Comparison of ENCODE assay signal across 18 cellular contexts in the genomic region with DNA sequence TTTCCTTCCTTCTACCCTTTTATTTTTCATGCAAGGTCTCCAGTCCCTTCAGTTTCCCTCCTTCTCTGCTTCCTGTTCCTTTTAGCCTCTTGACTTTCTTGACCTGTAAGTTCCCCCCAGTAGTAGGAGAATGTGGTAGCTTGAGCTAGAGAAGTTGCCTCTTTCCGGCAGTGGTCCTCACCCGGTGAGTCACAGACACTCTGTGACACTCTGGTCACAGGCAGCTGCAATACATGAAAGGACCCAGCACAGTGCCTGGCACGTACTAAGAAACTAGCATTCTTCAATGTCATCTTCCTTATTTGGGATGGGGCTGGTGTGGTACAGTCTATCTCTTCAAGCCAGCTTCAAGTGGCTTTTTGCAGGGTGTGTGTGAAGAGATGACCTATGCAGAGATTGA. TPM values are rescaled to one million over a fixed set of nuclear protein-coding genes. Genes with fewer than 3 reads are reported as not detected.
A peak's percentile ranks its signal among the peaks of the same experiment; 100 is the strongest.
DNase-seq lines count a peak whose midpoint lies in the region; ATAC-seq and TF ChIP-seq lines count a peak whose summit lies in the region.
"Had no signal": no experiment of that assay in that cellular context is flagged by ENCODE, and none has a peak within 500 bp of the region (broad histone marks: within the 10 kb centered on the region; RNA-seq: fewer than 3 reads in every experiment).

No MANE protein-coding gene starts in this region.

- intact Hi-C loops in transverse colon (cut with DNase I; ENCODE audit: low total_unique reads): no loop called here

- peak overlapping the region; percentile 19 for H3K27ac Mint-ChIP-seq in activated naive CD4-positive, alpha-beta T cell treated with anti-CD3 and anti-CD28 coated beads, Interleukin-2, amount 10 ng/mL, durations not matched to agents 7 days and 5 days
- H3K27ac Mint-ChIP-seq in activated naive CD8-positive, alpha-beta T cell treated with anti-CD3 and anti-CD28 coated beads, Interleukin-2, amount 10 ng/mL, durations not matched to agents 7 days and 5 days: peak overlapping the region; percentile 90
- H3K27ac Mint-ChIP-seq: T-helper 1 cell treated with Interleukin-12 subunit alpha and Interleukin-12 subunit beta and Interleukin-4 antibody, amounts not matched to agents 30 μg/mL and 1 μg/mL, for 36 hours had no signal

- ATAC-seq in activated naive CD8-positive, alpha-beta T cell treated with anti-CD3 and anti-CD28 coated beads, Interleukin-2, amount 10 ng/mL, durations not matched to agents 7 days and 5 days (ENCODE audit: low read depth): peak; percentile 69
- ATAC-seq in GM21825 (IDR thresholded peaks at IDR 0.05; ENCODE audit: unreplicated experiment) (no peak), GM21717 (IDR thresholded peaks at IDR 0.05; ENCODE audit: unreplicated experiment) (no peak)

- H3K27me3 Mint-ChIP-seq in activated naive CD4-positive, alpha-beta T cell treated with anti-CD3 and anti-CD28 coated beads, Interleukin-2, amount 10 ng/mL, durations not matched to agents 7 days and 5 days: peaks cover 6% of the 10 kb centered on the region
- H3K27me3 Mint-ChIP-seq in activated naive CD8-positive, alpha-beta T cell treated with anti-CD3 and anti-CD28 coated beads, Interleukin-2, amount 10 ng/mL, durations not matched to agents 7 days and 5 days: peaks cover 2% of the 10 kb centered on the region

- no peak for TF ChIP-seq POLR2A in transverse colon (IDR thresholded peaks at IDR 0.05)

- no peak overlapping the region for H3K4me3 Mint-ChIP-seq in activated naive CD4-positive, alpha-beta T cell treated with anti-CD3 and anti-CD28 coated beads, Interleukin-2, amount 10 ng/mL, durations not matched to agents 7 days and 5 days
- H3K4me3 Mint-ChIP-seq in activated naive CD8-positive, alpha-beta T cell treated with anti-CD3 and anti-CD28 coated beads, Interleukin-2, amount 10 ng/mL, durations not matched to agents 7 days and 5 days: peak overlapping the region; percentile 47
- H3K4me3 Mint-ChIP-seq: T-helper 1 cell treated with Interleukin-12 subunit alpha and Interleukin-12 subunit beta and Interleukin-4 antibody, amounts not matched to agents 30 μg/mL and 1 μg/mL, for 36 hours had no signal

- TF ChIP-seq EP300 in transverse colon (IDR thresholded peaks at IDR 0.05; ENCODE audit: low read depth): no peak

- no peaks in the 10 kb centered on the region for H3K9me3 ChIP-seq in transverse colon

- in situ Hi-C loops in transverse colon (cut with MboI; ENCODE audit: low pct_ligation_motif_present in 1 of 4, low pct_unique_long_range_greater_than_20kb in 1 of 4, low sequenced_read_pairs in 3 of 4): no loop called here

- 87 to 97% methylated on average over 3 of the region's 3 CpGs for WGBS in transverse colon (ENCODE audit: low coverage in 1 of 2), 2 donors

- H3K36me3 ChIP-seq in transverse colon: peaks cover 0 to 30% (median 4%) of the 10 kb centered on the region in 4 donors

- H3K9me3 Mint-ChIP-seq in activated naive CD4-positive, alpha-beta T cell treated with anti-CD3 and anti-CD28 coated beads, Interleukin-2, amount 10 ng/mL, durations not matched to agents 7 days and 5 days: no peaks in the 10 kb centered on the region
- no peaks in the 10 kb centered on the region for H3K9me3 Mint-ChIP-seq in activated naive CD8-positive, alpha-beta T cell treated with anti-CD3 and anti-CD28 coated beads, Interleukin-2, amount 10 ng/mL, durations not matched to agents 7 days and 5 days
- H3K9me3 Mint-ChIP-seq: T-helper 1 cell treated with Interleukin-12 subunit alpha and Interleukin-12 subunit beta and Interleukin-4 antibody, amounts not matched to agents 30 μg/mL and 1 μg/mL, for 36 hours had no signal

- peaks cover 6 to 41% (median 23%) of the 10 kb centered on the region in 4 donors for H3K4me1 ChIP-seq in transverse colon

- POLR2A ChIA-PET in activated naive CD8-positive, alpha-beta T cell treated with anti-CD3 and anti-CD28 coated beads, Interleukin-2, amount 10 ng/mL, durations not matched to agents 7 days and 5 days (lab: Charles Lee): interaction anchor here (0.7 to 2.2 kb wide), 3 partner anchors 16 to 253 kb away, joined by 3 to 16 read pairs (median 4); partner anchors contain the start of genes CD55 and PFKFB2

- H3K27ac ChIP-seq in layer of hippocampus (ENCODE audit: low read depth, low read length): peak overlapping the region; percentile 25
- peak overlapping the region in 3 of 4 donors; percentile 84 to 86 (median 84) for H3K27ac ChIP-seq in transverse colon
- H3K27ac ChIP-seq: RWPE1 had no signal

- H3K27me3 ChIP-seq in layer of hippocampus (ENCODE audit: control insufficient read depth, insufficient read depth, low read length) (no peaks in the 10 kb centered on the region), transverse colon (no peaks in the 10 kb centered on the region)

- no peak for TF ChIP-seq CTCF in transverse colon (IDR thresholded peaks at IDR 0.05)

- DNase-seq in activated naive CD4-positive, alpha-beta T cell treated with anti-CD3 and anti-CD28 coated beads, Interleukin-2, amount 10 ng/mL, durations not matched to agents 7 days and 5 days: no peak
- DNase-seq in activated naive CD4-positive, alpha-beta T cell treated with anti-CD3 and anti-CD28 coated beads, Interleukin-2, amount 50 U/mL, for 16 hours: no peak
- DNase-seq in activated naive CD8-positive, alpha-beta T cell treated with anti-CD3 and anti-CD28 coated beads, Interleukin-2, amount 10 ng/mL, durations not matched to agents 7 days and 5 days: no peak
- DNase-seq in transverse colon (no peak), NCI-H2196 (lab: John Stamatoyannopoulos, UW; ENCODE audit: unreplicated experiment) (no peak)
- DNase-seq: activated CD8-positive, alpha-beta memory T cell treated with anti-CD3 and anti-CD28 coated beads, Interleukin-2, amount 50 U/mL, for 48 hours; cerebellar nuclear complex; foreskin melanocyte; KBM-7; mammary epithelial cell; NCI-H1092 treated with DMSO at 0.1 percent for 48 hours had no signal

- H3K36me3 Mint-ChIP-seq in activated naive CD4-positive, alpha-beta T cell treated with anti-CD3 and anti-CD28 coated beads, Interleukin-2, amount 10 ng/mL, durations not matched to agents 7 days and 5 days: peaks cover 8% of the 10 kb centered on the region
- peaks cover 13% of the 10 kb centered on the region for H3K36me3 Mint-ChIP-seq in activated naive CD8-positive, alpha-beta T cell treated with anti-CD3 and anti-CD28 coated beads, Interleukin-2, amount 10 ng/mL, durations not matched to agents 7 days and 5 days

- CTCF ChIA-PET in activated naive CD4-positive, alpha-beta T cell treated with anti-CD3 and anti-CD28 coated beads, Interleukin-2, amount 10 ng/mL, durations not matched to agents 7 days and 5 days (lab: Charles Lee): interaction anchor here (1.5 to 4.5 kb wide), 2 partner anchors 15 to 19 kb away, joined by 7 to 17 read pairs; partner anchors contain the start of gene YOD1

- peaks cover 46% of the 10 kb centered on the region for H3K4me1 Mint-ChIP-seq in activated naive CD4-positive, alpha-beta T cell treated with anti-CD3 and anti-CD28 coated beads, Interleukin-2, amount 10 ng/mL, durations not matched to agents 7 days and 5 days
- peaks cover 41% of the 10 kb centered on the region for H3K4me1 Mint-ChIP-seq in activated naive CD8-positive, alpha-beta T cell treated with anti-CD3 and anti-CD28 coated beads, Interleukin-2, amount 10 ng/mL, durations not matched to agents 7 days and 5 days

- no peak overlapping the region for H3K4me3 ChIP-seq in transverse colon

RNA-seq across cellular contexts. Expression of gene PFKFB2, which starts 16.0 kb away (rescaled TPM):
- total RNA-seq in activated naive CD8-positive, alpha-beta T cell treated with anti-CD3 and anti-CD28 coated beads, Interleukin-2, amount 10 ng/mL, durations not matched to agents 7 days and 5 days: 1 to 10 TPM; 4.6 to 4.8 TPM
- 100 to 1,000 TPM in 1 of 4 donors, 10 to 100 TPM in 3; 84.2 to 155 (median 91.1) TPM for total RNA-seq in transverse colon

RNA-seq across cellular contexts. Expression of gene YOD1, which starts 18.1 kb away (rescaled TPM):
- total RNA-seq in activated naive CD8-positive, alpha-beta T cell treated with anti-CD3 and anti-CD28 coated beads, Interleukin-2, amount 10 ng/mL, durations not matched to agents 7 days and 5 days: 10 to 100 TPM; 10.1 to 10.2 TPM
- total RNA-seq in transverse colon: 10 to 100 TPM in 2 of 4 donors, 1 to 10 TPM in 2; 9.0 to 17.5 (median 12.0) TPM

RNA-seq across cellular contexts. Expression of gene C4BPB, which starts 19.6 kb away (rescaled TPM):
- 1 to 10 TPM; 1.0 to 2.7 TPM for total RNA-seq in activated naive CD8-positive, alpha-beta T cell treated with anti-CD3 and anti-CD28 coated beads, Interleukin-2, amount 10 ng/mL, durations not matched to agents 7 days and 5 days
- 10 to 100 TPM in 1 of 4 donors, 1 to 10 TPM in 2, not detected in 1; 3.7 to 16.8 (median 9.8) TPM for total RNA-seq in transverse colon
- total RNA-seq: H1, mammary epithelial cell, renal cortical epithelial cell had no signal

RNA-seq across cellular contexts. Expression of gene C4BPA, which starts 35.0 kb away (rescaled TPM):
- not detected for total RNA-seq in activated naive CD8-positive, alpha-beta T cell treated with anti-CD3 and anti-CD28 coated beads, Interleukin-2, amount 10 ng/mL, durations not matched to agents 7 days and 5 days
- 1 to 10 TPM in 3 of 4 donors, not detected in 1; 2.2 to 4.4 (median 2.5) TPM for total RNA-seq in transverse colon
- total RNA-seq: H1, mammary epithelial cell had no signal

RNA-seq across cellular contexts. Expression of gene C1orf116, which starts 36.5 kb away (rescaled TPM):
- total RNA-seq in activated naive CD8-positive, alpha-beta T cell treated with anti-CD3 and anti-CD28 coated beads, Interleukin-2, amount 10 ng/mL, durations not matched to agents 7 days and 5 days: not detected
- 10 to 100 TPM; 25.7 to 41.2 (median 29.2) TPM for total RNA-seq in transverse colon

Comparison
In these comparisons a context has a peak if more than half of its experiments do, and no peak if none do; other contexts are left out.
1. RNA of gene PFKFB2, which starts 16.0 kb away (total RNA-seq): 84.2 to 155 TPM in transverse colon; 4.6 to 4.8 TPM in activated naive CD8-positive, alpha-beta T cell treated with anti-CD3 and anti-CD28 coated beads, Interleukin-2, amount 10 ng/mL, durations not matched to agents 7 days and 5 days; every median in the first group is over 10 times any median in the second.